Comparison of ENCODE assay signal across 1 cellular context in genomic region chr17:42559076-42559475, GRCh38.
A peak's percentile ranks its signal among the peaks of the same experiment; 100 is the strongest.
TF ChIP-seq lines count a peak whose summit lies in the region.

No MANE protein-coding gene starts in this region.

TF ChIP-seq in HEK293, 187 proteins besides CTCF, POLR2A, EP300 and RAD21 (continued from another document):
- peak; percentile 55; the same call in 1 of the 2 replicates for TF ChIP-seq PRDM10 (tag by site-specific recombination; IDR thresholded peaks at IDR 0.05)
- TF ChIP-seq ZNF792 (tag by site-specific recombination; IDR thresholded peaks at IDR 0.05): no peak
- no peak for TF ChIP-seq ZNF768 (tag by site-specific recombination; IDR thresholded peaks at IDR 0.05)
- no peak for TF ChIP-seq ZNF658 (tag by site-specific recombination; IDR thresholded peaks at IDR 0.05)
- TF ChIP-seq ZNF354C (tag by site-specific recombination; IDR thresholded peaks at IDR 0.05; ENCODE audit: borderline replicate concordance, low read depth): no peak
- TF ChIP-seq ZNF530 (tag by site-specific recombination; IDR thresholded peaks at IDR 0.05; ENCODE audit: low read depth): no peak
- no peak for TF ChIP-seq ZNF571 (tag by site-specific recombination; IDR thresholded peaks at IDR 0.05)
- no peak for TF ChIP-seq ZNF140 (tag by site-specific recombination; IDR thresholded peaks at IDR 0.05)
- no peak for TF ChIP-seq SP3 (tag by site-specific recombination; IDR thresholded peaks at IDR 0.05)
- TF ChIP-seq ZNF302 (tag by site-specific recombination; IDR thresholded peaks at IDR 0.05; ENCODE audit: low read depth): no peak
- TF ChIP-seq MYNN (tag by site-specific recombination; IDR thresholded peaks at IDR 0.05; ENCODE audit: borderline replicate concordance): no peak
- TF ChIP-seq SP7 (tag by site-specific recombination; IDR thresholded peaks at IDR 0.05): 0 out of 2 replicates have a peak, but pooled peaks have one; percentile 13
- no peak for TF ChIP-seq PRDM2 (tag by site-specific recombination; IDR thresholded peaks at IDR 0.05; ENCODE audit: borderline replicate concordance)
- TF ChIP-seq, protein P1, sequence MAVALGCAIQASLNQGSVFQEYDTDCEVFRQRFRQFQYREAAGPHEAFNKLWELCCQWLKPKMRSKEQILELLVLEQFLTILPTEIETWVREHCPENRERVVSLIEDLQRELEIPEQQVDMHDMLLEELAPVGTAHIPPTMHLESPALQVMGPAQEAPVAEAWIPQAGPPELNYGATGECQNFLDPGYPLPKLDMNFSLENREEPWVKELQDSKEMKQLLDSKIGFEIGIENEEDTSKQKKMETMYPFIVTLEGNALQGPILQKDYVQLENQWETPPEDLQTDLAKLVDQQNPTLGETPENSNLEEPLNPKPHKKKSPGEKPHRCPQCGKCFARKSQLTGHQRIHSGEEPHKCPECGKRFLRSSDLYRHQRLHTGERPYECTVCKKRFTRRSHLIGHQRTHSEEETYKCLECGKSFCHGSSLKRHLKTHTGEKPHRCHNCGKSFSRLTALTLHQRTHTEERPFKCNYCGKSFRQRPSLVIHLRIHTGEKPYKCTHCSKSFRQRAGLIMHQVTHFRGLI (tag by site-specific recombination; IDR thresholded peaks at IDR 0.05): no peak
- no peak for TF ChIP-seq ZNF560 (tag by site-specific recombination; IDR thresholded peaks at IDR 0.05; ENCODE audit: borderline replicate concordance)
- no peak for TF ChIP-seq ZNF544 (tag by site-specific recombination; IDR thresholded peaks at IDR 0.05)
- TF ChIP-seq, protein P2, sequence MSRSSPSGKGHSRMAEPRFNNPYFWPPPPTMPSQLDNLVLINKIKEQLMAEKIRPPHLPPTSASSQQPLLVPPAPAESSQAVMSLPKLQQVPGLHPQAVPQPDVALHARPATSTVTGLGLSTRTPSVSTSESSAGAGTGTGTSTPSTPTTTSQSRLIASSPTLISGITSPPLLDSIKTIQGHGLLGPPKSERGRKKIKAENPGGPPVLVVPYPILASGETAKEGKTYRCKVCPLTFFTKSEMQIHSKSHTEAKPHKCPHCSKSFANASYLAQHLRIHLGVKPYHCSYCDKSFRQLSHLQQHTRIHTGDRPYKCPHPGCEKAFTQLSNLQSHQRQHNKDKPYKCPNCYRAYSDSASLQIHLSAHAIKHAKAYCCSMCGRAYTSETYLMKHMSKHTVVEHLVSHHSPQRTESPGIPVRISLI (tag by site-specific recombination; IDR thresholded peaks at IDR 0.05): peak; percentile 41; the same call in 1 of the 2 replicates
- no peak for TF ChIP-seq ZEB2 (tag by site-specific recombination; IDR thresholded peaks at IDR 0.05)
- TF ChIP-seq ZNF155 (tag by site-specific recombination; IDR thresholded peaks at IDR 0.05): no peak
- no peak for TF ChIP-seq KLF16 (tag by site-specific recombination; IDR thresholded peaks at IDR 0.05)
- TF ChIP-seq YY2 (tag by site-specific recombination; IDR thresholded peaks at IDR 0.05): no peak
- TF ChIP-seq, protein P3, sequence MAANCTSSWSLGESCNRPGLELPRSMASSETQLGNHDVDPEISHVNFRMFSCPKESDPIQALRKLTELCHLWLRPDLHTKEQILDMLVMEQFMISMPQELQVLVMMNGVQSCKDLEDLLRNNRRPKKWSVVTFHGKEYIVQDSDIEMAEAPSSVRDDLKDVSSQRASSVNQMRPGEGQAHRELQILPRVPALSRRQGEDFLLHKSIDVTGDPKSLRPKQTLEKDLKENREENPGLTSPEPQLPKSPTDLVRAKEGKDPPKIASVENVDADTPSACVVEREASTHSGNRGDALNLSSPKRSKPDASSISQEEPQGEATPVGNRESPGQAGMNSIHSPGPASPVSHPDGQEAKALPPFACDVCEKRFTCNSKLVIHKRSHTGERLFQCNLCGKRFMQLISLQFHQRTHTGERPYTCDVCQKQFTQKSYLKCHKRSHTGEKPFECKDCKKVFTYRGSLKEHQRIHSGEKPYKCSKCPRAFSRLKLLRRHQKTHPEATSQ (tag by site-specific recombination; IDR thresholded peaks at IDR 0.05): no peak
